Comparison of ENCODE assay signal across 10 cellular contexts in the genomic region with DNA sequence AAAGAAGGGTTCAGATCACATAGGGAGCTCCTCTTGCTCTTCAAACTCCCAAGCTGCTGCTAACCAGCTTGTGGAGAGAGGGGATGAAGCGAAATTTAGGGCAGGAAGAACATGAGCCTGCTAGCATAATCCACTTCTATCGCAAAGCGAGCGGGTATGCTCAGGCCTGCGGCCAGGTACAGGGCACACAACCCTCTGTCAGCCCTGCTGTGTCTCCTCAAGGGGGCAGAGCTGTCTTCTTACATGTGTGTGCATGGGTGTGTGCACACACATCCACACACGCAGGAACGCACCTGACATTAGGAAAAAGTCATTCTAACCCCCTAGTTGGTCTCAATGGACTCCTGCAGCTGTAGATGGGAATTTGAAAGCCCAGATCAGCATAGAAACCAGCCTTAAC.
A peak's percentile ranks its signal among the peaks of the same experiment; 100 is the strongest.
DNase-seq lines count a peak whose midpoint lies in the region; ATAC-seq and TF ChIP-seq lines count a peak whose summit lies in the region.
"Had no signal": no experiment of that assay in that cellular context is flagged by ENCODE, and none has a peak within 500 bp of the region (broad histone marks: within the 10 kb centered on the region; RNA-seq: fewer than 3 reads in every experiment).

No MANE protein-coding gene starts in this region.

- no peaks in the 10 kb centered on the region for H3K9me3 Mint-ChIP-seq in effector memory CD8-positive, alpha-beta T cell
- H3K9me3 Mint-ChIP-seq in activated T-helper 17 cell treated with anti-CD3 and anti-CD28 coated beads, Interleukin-2, amount 50 U/mL, for 72 hours = no peaks in the 10 kb centered on the region

- TF ChIP-seq CTCF in A673 (conservative IDR thresholded peaks at IDR 0.05; ENCODE audit: low read depth, low read length) (peak; percentile 51), cardiac fibroblast (IDR thresholded peaks at IDR 0.05; ENCODE audit: low read depth, low read length) (peak; percentile 75)

- POLR2A ChIA-PET in A673 (lab: Charles Lee; ENCODE audit: low non-redundant PET) = no interaction called here

- H3K4me3 ChIP-seq in A673 (ENCODE audit: low read depth, low read length, poor library complexity, severe bottlenecking) (no peak overlapping the region), cardiac fibroblast (replicated peaks in 1 of 2; ENCODE audit: low read depth in 2 of 2, low read length in 2 of 2) (no peak overlapping the region)
- H3K4me3 ChIP-seq: skin epidermis had no signal

- peaks cover 0 to 2% of the 10 kb centered on the region in 2 donors for H3K4me1 Mint-ChIP-seq in effector memory CD8-positive, alpha-beta T cell (ENCODE audit: low read depth in 2 of 2)
- no peaks in the 10 kb centered on the region for H3K4me1 Mint-ChIP-seq in activated T-helper 17 cell treated with anti-CD3 and anti-CD28 coated beads, Interleukin-2, amount 50 U/mL, for 72 hours

- CTCF ChIA-PET in A673 (lab: Charles Lee) = interaction anchor here (0.8 to 2.0 kb wide), 4 partner anchors 59 to 254 kb away, joined by 4 to 18 read pairs (median 8); no protein-coding TSS in a partner anchor

- peaks cover 17 to 21% of the 10 kb centered on the region in 2 donors for H3K27me3 Mint-ChIP-seq in effector memory CD8-positive, alpha-beta T cell
- peaks cover 15% of the 10 kb centered on the region for H3K27me3 Mint-ChIP-seq in activated T-helper 17 cell treated with anti-CD3 and anti-CD28 coated beads, Interleukin-2, amount 50 U/mL, for 72 hours

- no peak overlapping the region for H3K27ac Mint-ChIP-seq in effector memory CD8-positive, alpha-beta T cell
- no peak overlapping the region for H3K27ac Mint-ChIP-seq in activated T-helper 17 cell treated with anti-CD3 and anti-CD28 coated beads, Interleukin-2, amount 50 U/mL, for 72 hours

- DNase-seq in A673 (ENCODE audit: low spot score) (no peak), HK-2 (ENCODE audit: unreplicated experiment) (peak; percentile 10), cardiac fibroblast (ENCODE audit: low read depth in 2 of 2) (peak; percentile 43 to 53), left lobe of liver (ENCODE audit: low spot score) (peak; percentile 81), cerebellum (ENCODE audit: low spot score) (no peak), NCI-H2081 treated with DMSO at 0.1 percent for 48 hours (lab: John Stamatoyannopoulos, UW) (no peak)
- DNase-seq in effector memory CD8-positive, alpha-beta T cell = no peak
- DNase-seq: Calu3 had no signal

- BruUV-seq in A673 (replicated peaks; lab: Mats Ljungman, UMichigan) = no TSS peak

- H3K27me3 ChIP-seq in A673 (replicated peaks; ENCODE audit: insufficient read depth, low read depth, low read length, poor library complexity) = no peaks in the 10 kb centered on the region

- H3K4me3 Mint-ChIP-seq in effector memory CD8-positive, alpha-beta T cell = no peak overlapping the region
- no peak overlapping the region for H3K4me3 Mint-ChIP-seq in activated T-helper 17 cell treated with anti-CD3 and anti-CD28 coated beads, Interleukin-2, amount 50 U/mL, for 72 hours

- peaks cover 2% of the 10 kb centered on the region for H3K36me3 Mint-ChIP-seq in effector memory CD8-positive, alpha-beta T cell (ENCODE audit: insufficient read depth)
- H3K36me3 Mint-ChIP-seq in activated T-helper 17 cell treated with anti-CD3 and anti-CD28 coated beads, Interleukin-2, amount 50 U/mL, for 72 hours (ENCODE audit: low read depth) = no peaks in the 10 kb centered on the region

- no peaks in the 10 kb centered on the region for H3K9me3 ChIP-seq in A673 (ENCODE audit: low read depth, low read length, poor library complexity, severe bottlenecking)

- peaks cover 3% of the 10 kb centered on the region for H3K4me1 ChIP-seq in A673 (ENCODE audit: insufficient read depth, low read length, poor library complexity, severe bottlenecking)

- ATAC-seq in left lobe of liver = peak; percentile 85
- ATAC-seq in effector memory CD8-positive, alpha-beta T cell (replicated peaks) = no peak
- ATAC-seq in activated T-helper 17 cell treated with anti-CD3 and anti-CD28 coated beads, Interleukin-2, amount 50 U/mL, for 72 hours (replicated peaks) = no peak

- intact Hi-C loops in A673 (cut with micrococcal nuclease; ENCODE audit: unreplicated experiment) = loop anchor here (1.0 to 5.0 kb wide), 5 partner anchors 58 to 360 kb away; no protein-coding TSS in a partner anchor

- no peak overlapping the region for H3K27ac ChIP-seq in A673 (ENCODE audit: low read depth, low read length, poor library complexity, severe bottlenecking)
- H3K27ac ChIP-seq: skin epidermis had no signal

- no peaks in the 10 kb centered on the region for H3K36me3 ChIP-seq in A673 (ENCODE audit: insufficient read depth, low read length, poor library complexity, severe bottlenecking)

Comparison
In these comparisons a context has a peak if more than half of its experiments do, and no peak if none do; other contexts are left out.
1. DNase-seq: peak in HK-2 (single experiment), cardiac fibroblast (2 of 2) and left lobe of liver (single experiment); none in A673 (single experiment), effector memory CD8-positive, alpha-beta T cell (0 of 3), cerebellum (single experiment) and NCI-H2081 treated with DMSO at 0.1 percent for 48 hours (single experiment).